In genomic region chr19:30097746-30098280, GRCh38 we compare ENCODE assay signal across 33 cellular contexts.
"Had no signal": no experiment of that assay in that cellular context is flagged by ENCODE, and none has a peak within 500 bp of the region (broad histone marks: within the 10 kb centered on the region; RNA-seq: fewer than 3 reads in every experiment).

No MANE protein-coding gene starts in this region.

- H3K27ac ChIP-seq: brain microvascular endothelial cell, Peyer's patch had no signal

- H3K27me3 Mint-ChIP-seq: activated CD4-positive, alpha-beta memory T cell treated with anti-CD3 and anti-CD28 coated beads for 36 hours had no signal

- H3K27ac Mint-ChIP-seq: activated B cell treated with CpG ODN at 0.5 μM for 24 hours; activated CD4-positive, alpha-beta memory T cell treated with anti-CD3 and anti-CD28 coated beads for 36 hours; activated naive CD4-positive, alpha-beta T cell treated with anti-CD3 and anti-CD28 coated beads for 36 hours; activated naive CD4-positive, alpha-beta T cell treated with anti-CD3 and anti-CD28 coated beads, Interleukin-2, amount 50 U/mL, for 72 hours; activated T-helper 1 cell treated with anti-CD3 and anti-CD28 coated beads, Interleukin-12 subunit alpha, Interleukin-12 subunit beta, Interleukin-2, Interleukin-4 antibody, amounts not matched to agents 30 ng/mL and 10 ng/mL and 1 ng/mL, durations not matched to agents 14 hours and 24 hours and 36 hours had no signal

- DNase-seq: activated B cell treated with CpG ODN at 0.5 μM for 24 hours; activated CD4-positive, alpha-beta memory T cell treated with anti-CD3 and anti-CD28 coated beads for 36 hours; activated CD4-positive, alpha-beta T cell treated with anti-CD3 and anti-CD28 coated beads for 4 hours; activated CD4-positive, alpha-beta T cell treated with anti-CD3 and anti-CD28 coated beads, Interleukin-2, amount 50 U/mL, for 1 hour; activated CD4-positive, CD25-positive, alpha-beta regulatory T cell treated with anti-CD3 and anti-CD28 coated beads, Interleukin-2, amount 50 U/mL, for 72 hours; activated CD8-positive, alpha-beta memory T cell treated with anti-CD3 and anti-CD28 coated beads, Interleukin-2, amount 50 U/mL, for 4 hours; activated gamma-delta T cell treated with Interleukin-2 at 50 U/mL for 16 hours; activated naive CD4-positive, alpha-beta T cell treated with anti-CD3 and anti-CD28 coated beads for 36 hours; activated T-cell treated with anti-CD3 and anti-CD28 coated beads for 4 hours; activated T-cell treated with anti-CD3 and anti-CD28 coated beads, Interleukin-2, amount 50 U/mL, for 4 hours; anterior cingulate cortex; brain microvascular endothelial cell; NCI-H1092 treated with DMSO at 0.1 percent for 48 hours; NCI-H1417; NCI-H1694; NCI-H1930; NCI-H2081 treated with DMSO at 0.1 percent for 48 hours; NCI-H510A; NCI-H526; NCI-H748 treated with DMSO at 0.1 percent for 48 hours; NK-92 treated with Interleukin-12 subunit alpha and Interleukin-12 subunit beta, amount 100 ng/mL, for 24 hours; PC-3; Right ventricle myocardium superior; RPMI8226; SW 1271; T-helper 1 cell; T-helper 2 cell; T-helper 9 cell had no signal

- H3K4me1 ChIP-seq: Peyer's patch had no signal

- H3K4me3 ChIP-seq: K562, Peyer's patch had no signal

- H3K9me3 ChIP-seq: Peyer's patch had no signal

- H3K4me3 Mint-ChIP-seq: activated B cell treated with CpG ODN at 0.5 μM for 24 hours; activated CD4-positive, alpha-beta memory T cell treated with anti-CD3 and anti-CD28 coated beads for 36 hours; activated naive CD4-positive, alpha-beta T cell treated with anti-CD3 and anti-CD28 coated beads for 36 hours; activated T-cell treated with anti-CD3 and anti-CD28 coated beads, Interleukin-2, amount 50 U/mL, for 4 hours; activated T-helper 1 cell treated with anti-CD3 and anti-CD28 coated beads, Interleukin-12 subunit alpha, Interleukin-12 subunit beta, Interleukin-2, Interleukin-4 antibody, amounts not matched to agents 30 ng/mL and 10 ng/mL and 1 ng/mL, durations not matched to agents 14 hours and 24 hours and 36 hours; central memory CD8-positive, alpha-beta T cell had no signal

- H3K27me3 ChIP-seq: brain microvascular endothelial cell, Peyer's patch had no signal

- ATAC-seq: activated naive CD4-positive, alpha-beta T cell treated with anti-CD3 and anti-CD28 coated beads, Interleukin-2, amount 50 U/mL, for 72 hours; activated T-cell treated with anti-CD3 and anti-CD28 coated beads, Interleukin-2, amount 50 U/mL, for 4 hours; K562; PC-3 had no signal

- H3K36me3 ChIP-seq: brain microvascular endothelial cell, Peyer's patch had no signal

- H3K36me3 Mint-ChIP-seq: activated CD4-positive, alpha-beta memory T cell treated with anti-CD3 and anti-CD28 coated beads for 36 hours; activated naive CD4-positive, alpha-beta T cell treated with anti-CD3 and anti-CD28 coated beads, Interleukin-2, amount 50 U/mL, for 72 hours had no signal

- H3K4me1 Mint-ChIP-seq: activated B cell treated with CpG ODN at 0.5 μM for 24 hours; central memory CD8-positive, alpha-beta T cell had no signal

- H3K9me3 Mint-ChIP-seq: activated B cell treated with CpG ODN at 0.5 μM for 24 hours; activated CD4-positive, alpha-beta memory T cell treated with anti-CD3 and anti-CD28 coated beads for 36 hours; activated naive CD4-positive, alpha-beta T cell treated with anti-CD3 and anti-CD28 coated beads for 36 hours; activated naive CD4-positive, alpha-beta T cell treated with anti-CD3 and anti-CD28 coated beads, Interleukin-2, amount 50 U/mL, for 72 hours; activated T-helper 1 cell treated with anti-CD3 and anti-CD28 coated beads, Interleukin-12 subunit alpha, Interleukin-12 subunit beta, Interleukin-2, Interleukin-4 antibody, amounts not matched to agents 30 ng/mL and 10 ng/mL and 1 ng/mL, durations not matched to agents 14 hours and 24 hours and 36 hours; central memory CD8-positive, alpha-beta T cell had no signal
